Comparison of ENCODE assay signal across 7 cellular contexts in genomic region chrX:131951166-131951565, GRCh38.
"Had no signal": no experiment of that assay in that cellular context is flagged by ENCODE, and none has a peak within 500 bp of the region (broad histone marks: within the 10 kb centered on the region; RNA-seq: fewer than 3 reads in every experiment).

No MANE protein-coding gene starts in this region.

- ATAC-seq: GM12878 had no signal

- FAIRE-seq: GM12878, GM12891, GM12892, GM18507, GM19239 had no signal

- DNase-seq: GDM1, GF-D8 had no signal

- H3K4me3 ChIP-seq: GM12878 had no signal
